ENCODE assay signal across 9 cellular contexts in genomic region chr4:94368459-94368858, GRCh38. TPM values are rescaled to one million over a fixed set of nuclear protein-coding genes. Genes with fewer than 3 reads are reported as not detected.
"Had no signal": no experiment of that assay in that cellular context is flagged by ENCODE, and none has a peak within 500 bp of the region (broad histone marks: within the 10 kb centered on the region; RNA-seq: fewer than 3 reads in every experiment).

No MANE protein-coding gene starts in this region.

- H3K27ac ChIP-seq: GM23248 had no signal

- H3K9me3 ChIP-seq: HAP-1 had no signal

- DNase-seq: GM23248, GOT3, H7, H9, HCEC 1CT, HFFc6 had no signal

- H3K4me3 ChIP-seq: GM23248, GM23338, HAP-1 had no signal

- H2AFZ ChIP-seq: GM23248, GM23338 had no signal

- H3K4me2 ChIP-seq: GM23338 had no signal

- H3K9ac ChIP-seq: GM23248 had no signal

- H3K36me3 ChIP-seq: HAP-1 had no signal

RNA-seq across cellular contexts. Expression of gene HPGDS, which starts 25.8 kb away (rescaled TPM):
- polyA plus RNA-seq: GM23248, GM23338, H1 had no signal
